12 cellular contexts compared by ENCODE assay signal in the genomic region with DNA sequence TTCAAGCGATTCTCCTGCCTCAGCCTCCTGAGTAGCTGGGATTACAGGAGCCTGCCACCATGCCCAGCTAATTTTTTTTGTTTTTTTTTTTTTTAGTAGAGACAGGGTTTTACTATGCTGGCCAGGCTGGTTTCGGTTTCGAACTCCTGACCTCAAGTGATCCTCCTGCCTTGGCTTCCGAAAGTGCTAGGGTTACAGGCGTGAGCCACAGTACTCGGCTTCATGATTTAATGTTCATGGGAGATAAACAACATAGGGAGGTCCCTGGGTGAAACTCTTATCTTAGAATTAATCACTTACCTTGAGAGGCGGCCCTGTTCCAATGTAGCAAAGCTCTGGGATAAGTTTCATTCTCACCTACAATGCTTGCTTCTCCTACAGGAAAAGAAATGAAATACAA. TPM values are rescaled to one million over a fixed set of nuclear protein-coding genes. Genes with fewer than 3 reads are reported as not detected.
DNase-seq lines count a peak whose midpoint lies in the region; ATAC-seq and TF ChIP-seq lines count a peak whose summit lies in the region.
"Had no signal": no experiment of that assay in that cellular context is flagged by ENCODE, and none has a peak within 500 bp of the region (broad histone marks: within the 10 kb centered on the region; RNA-seq: fewer than 3 reads in every experiment).

No MANE protein-coding gene starts in this region.

- no CpG with 5 or more reads among the region's 7 CpGs for WGBS in mesendoderm (ENCODE audit: extremely low coverage, insufficient coverage, low lambda C conversion rate)

- no peak overlapping the region for H3K4me3 ChIP-seq in mesendoderm (ENCODE audit: low read length)
- H3K4me3 ChIP-seq: skin epidermis had no signal

- no peak overlapping the region for H3K4ac ChIP-seq in mesendoderm (ENCODE audit: low read depth, low read length)

- H3K4me2 ChIP-seq in mesendoderm (ENCODE audit: low read length): no peak overlapping the region

- no peak overlapping the region for H3K56ac ChIP-seq in mesendoderm (ENCODE audit: low read length)

- H3K4me3 Mint-ChIP-seq in activated naive CD8-positive, alpha-beta T cell treated with anti-CD3 and anti-CD28 coated beads for 36 hours: no peak overlapping the region

- peaks cover 28% of the 10 kb centered on the region for H3K36me3 Mint-ChIP-seq in activated naive CD8-positive, alpha-beta T cell treated with anti-CD3 and anti-CD28 coated beads for 36 hours

- H4K5ac ChIP-seq in mesendoderm (ENCODE audit: low read length): no peak overlapping the region

- H3K9me3 Mint-ChIP-seq in activated naive CD8-positive, alpha-beta T cell treated with anti-CD3 and anti-CD28 coated beads for 36 hours: no peaks in the 10 kb centered on the region

- no peak overlapping the region for H3K9ac ChIP-seq in mesendoderm (ENCODE audit: low read length)

- H3K27ac ChIP-seq in mesendoderm (ENCODE audit: low read depth, low read length): no peak overlapping the region
- H3K27ac ChIP-seq: skin epidermis had no signal

- peaks cover 3% of the 10 kb centered on the region for H3K36me3 ChIP-seq in mesendoderm (ENCODE audit: control insufficient read depth, insufficient read depth, low read length)

- H3K27me3 ChIP-seq in mesendoderm (ENCODE audit: insufficient read depth, low read length, poor library complexity): no peaks in the 10 kb centered on the region

- peak; percentile 93 for ATAC-seq in GM18508 (IDR thresholded peaks at IDR 0.05; ENCODE audit: insufficient read depth, unreplicated experiment)
- ATAC-seq in GM21367 (IDR thresholded peaks at IDR 0.05; ENCODE audit: unreplicated experiment): peak; percentile 86
- peak; percentile 98 for ATAC-seq in HG03064 (IDR thresholded peaks at IDR 0.05; ENCODE audit: low read depth, unreplicated experiment)
- ATAC-seq in SK-N-SH treated with all-trans-retinoic acid at 6 μM for 48 hours: no peak

- H3K79me1 ChIP-seq in mesendoderm (ENCODE audit: low read length): no peaks in the 10 kb centered on the region

- no peaks in the 10 kb centered on the region for H3K4me1 ChIP-seq in mesendoderm (ENCODE audit: control insufficient read depth, low read depth, low read length)

- no peaks in the 10 kb centered on the region for H3K79me2 ChIP-seq in mesendoderm (ENCODE audit: control insufficient read depth, insufficient read depth, low read length)

- H3K27ac Mint-ChIP-seq in activated naive CD8-positive, alpha-beta T cell treated with anti-CD3 and anti-CD28 coated beads for 36 hours: peak overlapping the region; percentile 7

- no peak overlapping the region for H2AK5ac ChIP-seq in mesendoderm (ENCODE audit: low read length)

- H3K27me3 Mint-ChIP-seq in activated naive CD8-positive, alpha-beta T cell treated with anti-CD3 and anti-CD28 coated beads for 36 hours: no peaks in the 10 kb centered on the region

- H2BK120ac ChIP-seq in mesendoderm (ENCODE audit: low read depth, low read length): no peak overlapping the region

- no peak overlapping the region for H2BK5ac ChIP-seq in mesendoderm (ENCODE audit: low read length)

- no peak for DNase-seq in activated naive CD8-positive, alpha-beta T cell treated with anti-CD3 and anti-CD28 coated beads for 36 hours
- DNase-seq in mesendoderm (no peak), GDM1 (lab: John Stamatoyannopoulos, UW) (no peak), NCI-H1436 treated with DMSO at 0.1 percent for 48 hours (lab: John Stamatoyannopoulos, UW) (no peak)
- DNase-seq: head of caudate nucleus, midbrain, MV-4-11 had no signal

- H3K18ac ChIP-seq in mesendoderm (ENCODE audit: low read length): no peak overlapping the region

- peaks cover 3% of the 10 kb centered on the region for H3K4me1 Mint-ChIP-seq in activated naive CD8-positive, alpha-beta T cell treated with anti-CD3 and anti-CD28 coated beads for 36 hours

- H2BK15ac ChIP-seq in mesendoderm (replicated peaks; ENCODE audit: low read depth): no peak overlapping the region

- H4K8ac ChIP-seq in mesendoderm (ENCODE audit: low read depth, low read length): no peak overlapping the region

- no peak overlapping the region for H3K23ac ChIP-seq in mesendoderm (ENCODE audit: low read length)

TF ChIP-seq in SK-N-SH treated with all-trans-retinoic acid at 6 μM for 48 hours, 23 proteins besides CTCF, POLR2A, EP300 and RAD21:
- TF ChIP-seq, protein P1, sequence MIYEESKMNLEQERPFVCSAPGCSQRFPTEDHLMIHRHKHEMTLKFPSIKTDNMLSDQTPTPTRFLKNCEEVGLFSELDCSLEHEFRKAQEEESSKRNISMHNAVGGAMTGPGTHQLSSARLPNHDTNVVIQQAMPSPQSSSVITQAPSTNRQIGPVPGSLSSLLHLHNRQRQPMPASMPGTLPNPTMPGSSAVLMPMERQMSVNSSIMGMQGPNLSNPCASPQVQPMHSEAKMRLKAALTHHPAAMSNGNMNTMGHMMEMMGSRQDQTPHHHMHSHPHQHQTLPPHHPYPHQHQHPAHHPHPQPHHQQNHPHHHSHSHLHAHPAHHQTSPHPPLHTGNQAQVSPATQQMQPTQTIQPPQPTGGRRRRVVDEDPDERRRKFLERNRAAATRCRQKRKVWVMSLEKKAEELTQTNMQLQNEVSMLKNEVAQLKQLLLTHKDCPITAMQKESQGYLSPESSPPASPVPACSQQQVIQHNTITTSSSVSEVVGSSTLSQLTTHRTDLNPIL (CRISPR knock-in tag; IDR thresholded peaks at IDR 0.05; ENCODE audit: low read depth): no peak
- TF ChIP-seq ARNTL (CRISPR knock-in tag; IDR thresholded peaks at IDR 0.05; ENCODE audit: borderline replicate concordance, low read depth) (no peak), GLIS3 (CRISPR knock-in tag; IDR thresholded peaks at IDR 0.05) (no peak), ZC3H10 (CRISPR knock-in tag; IDR thresholded peaks at IDR 0.05) (no peak), ESRRG (CRISPR knock-in tag; IDR thresholded peaks at IDR 0.05) (no peak)
- TF ChIP-seq, protein P2, sequence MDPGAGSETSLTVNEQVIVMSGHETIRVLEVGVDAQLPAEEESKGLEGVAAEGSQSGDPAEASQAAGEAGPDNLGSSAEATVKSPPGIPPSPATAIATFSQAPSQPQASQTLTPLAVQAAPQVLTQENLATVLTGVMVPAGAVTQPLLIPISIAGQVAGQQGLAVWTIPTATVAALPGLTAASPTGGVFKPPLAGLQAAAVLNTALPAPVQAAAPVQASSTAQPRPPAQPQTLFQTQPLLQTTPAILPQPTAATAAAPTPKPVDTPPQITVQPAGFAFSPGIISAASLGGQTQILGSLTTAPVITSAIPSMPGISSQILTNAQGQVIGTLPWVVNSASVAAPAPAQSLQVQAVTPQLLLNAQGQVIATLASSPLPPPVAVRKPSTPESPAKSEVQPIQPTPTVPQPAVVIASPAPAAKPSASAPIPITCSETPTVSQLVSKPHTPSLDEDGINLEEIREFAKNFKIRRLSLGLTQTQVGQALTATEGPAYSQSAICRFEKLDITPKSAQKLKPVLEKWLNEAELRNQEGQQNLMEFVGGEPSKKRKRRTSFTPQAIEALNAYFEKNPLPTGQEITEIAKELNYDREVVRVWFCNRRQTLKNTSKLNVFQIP (CRISPR knock-in tag; IDR thresholded peaks at IDR 0.05; ENCODE audit: borderline replicate concordance, low read depth): no peak

RNA-seq across cellular contexts. Expression of a gene that starts 48.3 kb away (rescaled TPM):
- 10 to 100 TPM; 56.0 to 58.7 TPM for total RNA-seq in activated naive CD8-positive, alpha-beta T cell treated with anti-CD3 and anti-CD28 coated beads for 36 hours
- polyA plus RNA-seq in mesendoderm (2013, experiment 1 of 2): 12.1 TPM
- 11.6 TPM for polyA plus RNA-seq in mesendoderm (2013, experiment 2 of 2)
